ENCODE assay signal across 1 cellular context in the genomic region with DNA sequence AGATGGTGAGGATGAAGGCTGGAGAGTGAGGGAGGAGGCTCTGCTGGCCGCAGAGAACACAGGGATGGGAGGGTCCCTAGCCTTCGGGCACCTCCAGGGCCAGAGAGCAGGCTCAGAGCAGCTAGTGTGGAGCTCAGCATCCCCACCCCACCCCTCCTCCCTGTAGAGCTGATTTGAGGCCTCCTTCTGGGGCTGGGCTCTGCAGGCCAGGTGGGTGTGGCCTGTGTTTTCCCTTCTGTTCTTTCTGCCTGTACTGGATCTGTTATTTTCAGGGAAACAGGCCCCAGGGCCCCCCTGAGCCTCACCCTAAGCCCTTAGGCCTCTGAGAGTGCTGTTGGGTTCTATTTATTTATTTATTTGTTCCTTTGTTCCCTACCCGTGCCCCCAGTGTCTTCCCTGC.
TF ChIP-seq lines count a peak whose summit lies in the region.

No MANE protein-coding gene starts in this region.

TF ChIP-seq in GM23338, 12 proteins besides CTCF, POLR2A, EP300 and RAD21 (continued from another document):
- TF ChIP-seq CREB1 (CRISPR knock-in tag; IDR thresholded peaks at IDR 0.05; ENCODE audit: low read depth), result no peak
- TF ChIP-seq EZH2phosphoT487 (IDR thresholded peaks at IDR 0.05; ENCODE audit: unreplicated experiment), result no peak
TF ChIP-seq in GM23338: peak in this region for 0.
